ENCODE assay signal across 11 cellular contexts in the genomic region with DNA sequence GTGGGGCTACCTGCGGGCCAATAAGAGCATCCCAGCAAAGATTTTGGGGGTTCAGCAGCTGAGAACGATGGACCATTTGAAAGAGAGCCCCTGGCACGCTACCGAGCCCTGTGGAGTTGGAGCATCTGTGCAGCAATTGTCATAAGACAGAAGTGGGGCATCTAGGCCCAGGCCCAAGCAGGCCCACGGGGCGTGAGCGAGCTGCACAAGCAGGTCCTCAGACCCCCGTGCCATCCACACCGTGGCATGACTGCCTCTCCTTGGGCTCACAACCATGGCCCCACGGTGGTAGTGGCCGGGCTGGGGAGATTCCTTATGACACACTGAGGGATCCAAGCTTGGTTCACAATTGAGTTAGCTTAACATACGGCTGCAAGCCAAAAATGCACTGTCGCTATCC.
"Had no signal": no experiment of that assay in that cellular context is flagged by ENCODE, and none has a peak within 500 bp of the region (broad histone marks: within the 10 kb centered on the region; RNA-seq: fewer than 3 reads in every experiment).

No MANE protein-coding gene starts in this region.

- H2AFZ ChIP-seq: GM23248, GM23338 had no signal

- H3K9me3 Mint-ChIP-seq: GM23338, H9, HFFc6 had no signal

- H3K9ac ChIP-seq: GM23248 had no signal

- H3K4me3 ChIP-seq: GM23248, GM23338, HAP-1 had no signal

- H3K27ac Mint-ChIP-seq: GM23338, H9, HFFc6 had no signal

- H3K27ac ChIP-seq: GM23248 had no signal

- FAIRE-seq: H1, H54 had no signal

- H3K4me3 Mint-ChIP-seq: GM23338, H9, HFFc6 had no signal

- DNase-seq: GM23248, GOT3, H7, H9, HCEC 1CT, HFFc6 had no signal

- H3K36me3 ChIP-seq: HAP-1 had no signal

- H3K4me1 ChIP-seq: HAP-1 had no signal

- H3K9me3 ChIP-seq: HAP-1 had no signal

- H3K4me2 ChIP-seq: GM23338 had no signal

- ATAC-seq: GM23338, HCT116 had no signal
